Comparison of ENCODE assay signal across 16 cellular contexts in the genomic region with DNA sequence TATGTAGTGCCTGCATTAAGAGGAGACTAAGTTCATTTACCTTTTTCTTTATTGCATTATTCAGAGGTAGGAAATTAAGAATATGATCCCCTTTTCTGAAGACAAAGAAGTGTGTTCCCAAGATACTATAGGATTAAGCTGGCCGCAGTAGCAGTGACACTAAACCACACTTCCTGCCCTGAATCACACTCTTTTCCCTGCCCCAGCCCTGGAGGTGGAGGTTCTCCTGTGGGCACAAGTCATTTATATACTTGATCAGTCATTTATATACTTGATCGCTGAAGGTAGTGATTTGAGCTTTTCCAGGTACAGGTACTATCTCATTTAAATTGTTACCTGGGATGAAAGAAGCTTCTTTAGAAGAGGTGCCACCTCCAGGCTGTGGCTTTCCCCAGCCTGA.
"Had no signal": no experiment of that assay in that cellular context is flagged by ENCODE, and none has a peak within 500 bp of the region (broad histone marks: within the 10 kb centered on the region; RNA-seq: fewer than 3 reads in every experiment).

No MANE protein-coding gene starts in this region.

- H3K36me3 ChIP-seq: right lobe of liver, uterus had no signal

- DNase-seq: effector memory CD4-positive, alpha-beta T cell; heart right ventricle; islet precursor cell; mammary epithelial cell; naive thymus-derived CD4-positive, alpha-beta T cell; nephron progenitor cell; psoas muscle; retina; right lobe of liver; stimulated activated naive CD8-positive, alpha-beta T cell treated with anti-CD3 and anti-CD28 coated beads, Interleukin-15, Interleukin-2, amounts not matched to agents 100 U/mL and 50 U/mL, for 24 hours; thyroid gland; uterus had no signal

- H3K9me3 ChIP-seq: heart right ventricle, psoas muscle, right lobe of liver, suprapubic skin, thyroid gland, uterus had no signal

- H3K4me3 ChIP-seq: heart right ventricle, psoas muscle, right lobe of liver, suprapubic skin, thyroid gland, uterus had no signal

- H3K4me1 Mint-ChIP-seq: naive thymus-derived CD4-positive, alpha-beta T cell had no signal

- H3K27ac Mint-ChIP-seq: naive thymus-derived CD4-positive, alpha-beta T cell; type B pancreatic cell had no signal

- H3K27me3 Mint-ChIP-seq: type B pancreatic cell had no signal

- H3K27ac ChIP-seq: heart right ventricle, psoas muscle, right lobe of liver, suprapubic skin, thyroid gland, uterus had no signal

- H3K4me1 ChIP-seq: heart right ventricle, psoas muscle, right lobe of liver, suprapubic skin, thyroid gland, uterus had no signal

- H3K27me3 ChIP-seq: heart right ventricle, right lobe of liver, suprapubic skin, thyroid gland, uterus had no signal

- ATAC-seq: esophagus mucosa; heart right ventricle; left lobe of liver; naive thymus-derived CD4-positive, alpha-beta T cell; psoas muscle; right lobe of liver; stimulated activated naive CD8-positive, alpha-beta T cell treated with anti-CD3 and anti-CD28 coated beads, Interleukin-15, Interleukin-2, amounts not matched to agents 100 U/mL and 50 U/mL, for 24 hours had no signal

- H3K4me3 Mint-ChIP-seq: naive thymus-derived CD4-positive, alpha-beta T cell; nephron progenitor cell; type B pancreatic cell had no signal

- H3K9me3 Mint-ChIP-seq: naive thymus-derived CD4-positive, alpha-beta T cell; nephron progenitor cell; type B pancreatic cell had no signal
